ENCODE assay signal across 17 cellular contexts in the genomic region with DNA sequence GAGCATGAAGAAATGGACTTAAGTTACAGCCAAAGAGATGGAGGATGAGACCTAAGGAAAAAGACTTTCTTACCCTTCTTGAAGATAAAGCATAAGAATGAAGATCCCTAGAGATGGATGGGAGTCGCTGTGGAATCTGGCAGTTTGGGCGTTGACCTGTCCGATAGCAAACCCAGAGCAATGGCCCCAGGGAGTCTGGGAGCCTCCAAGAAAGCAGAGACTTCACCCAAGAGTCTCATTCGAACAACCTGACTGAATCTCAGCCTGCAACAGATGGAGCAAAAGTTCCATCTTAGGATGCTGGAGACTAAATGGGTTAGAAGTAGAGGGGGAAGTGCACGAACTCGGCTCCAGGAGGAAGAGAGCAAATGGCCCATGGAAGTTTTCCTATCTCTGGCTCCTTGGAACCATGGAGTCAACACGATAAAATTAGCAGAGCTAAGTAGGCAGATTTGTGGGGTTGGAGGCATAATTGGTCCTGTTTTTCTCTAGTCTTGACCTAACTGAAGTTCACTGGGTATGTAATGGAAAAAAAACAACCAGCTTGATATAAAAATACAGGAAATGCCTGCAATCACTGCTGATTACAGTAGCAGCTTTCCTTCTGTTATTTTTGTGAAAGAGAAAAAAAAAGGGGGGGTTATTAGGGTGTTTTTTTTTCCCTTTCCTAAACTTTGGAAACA.
DNase-seq lines count a peak whose midpoint lies in the region; ATAC-seq, FAIRE-seq and TF ChIP-seq lines count a peak whose summit lies in the region.
"Had no signal": no experiment of that assay in that cellular context is flagged by ENCODE, and none has a peak within 500 bp of the region (broad histone marks: within the 10 kb centered on the region; RNA-seq: fewer than 3 reads in every experiment).

No MANE protein-coding gene starts in this region.

- H3K27me3 Mint-ChIP-seq in osteocyte (ENCODE audit: unreplicated experiment): no peaks in the 10 kb centered on the region

- H3K27me3 ChIP-seq in liver (ENCODE audit: control insufficient read depth in 4 of 4, insufficient read depth in 4 of 4, low read length in 3 of 4) (no peaks in the 10 kb centered on the region), HepG2 (ENCODE audit: control insufficient read depth in 1 of 2, insufficient read depth in 2 of 2, low read length in 2 of 2) (no peaks in the 10 kb centered on the region), heart left ventricle (no peaks in the 10 kb centered on the region)
- H3K27me3 ChIP-seq: stomach had no signal

- H3K4me3 Mint-ChIP-seq in osteocyte (ENCODE audit: unreplicated experiment): no peak overlapping the region
- H3K4me3 Mint-ChIP-seq: T-helper 1 cell treated with Interleukin-12 subunit alpha and Interleukin-12 subunit beta and Interleukin-4 antibody, amounts not matched to agents 30 μg/mL and 1 μg/mL, for 36 hours had no signal

- intact Hi-C loops in HepG2 (cut with micrococcal nuclease; ENCODE audit: unreplicated experiment): no loop called here
- intact Hi-C loops in heart left ventricle (cut with DNase I): loop anchor here in 3 of 10 donors (2.0 to 10.0 kb wide), 4 partner anchors 51 to 178 kb away; partner anchors contain the start of gene EPAS1 (in 1 of the 3)

- ATAC-seq in HepG2 (no peak), heart left ventricle (peak; percentile 61 to 84 (median 62)), GM21717 (IDR thresholded peaks at IDR 0.05; ENCODE audit: unreplicated experiment) (no peak), HG02798 (IDR thresholded peaks at IDR 0.05; ENCODE audit: poor library complexity, unreplicated experiment) (no peak)
- ATAC-seq: K562 had no signal

- H2AFZ ChIP-seq in HepG2 (ENCODE audit: low read length): no peak overlapping the region
- H2AFZ ChIP-seq: PC-9 had no signal

- no peak for TF ChIP-seq CTCF in liver (IDR thresholded peaks at IDR 0.05; ENCODE audit: low read depth, low read length, missing input control)
- no peak for TF ChIP-seq CTCF in HepG2 (CRISPR knock-in tag; IDR thresholded peaks at IDR 0.05)
- peak in 2 of 12 donors; percentile 17 to 24 for TF ChIP-seq CTCF in heart left ventricle (IDR thresholded peaks at IDR 0.05)
- no peak for TF ChIP-seq CTCF in osteocyte (IDR thresholded peaks at IDR 0.05)
- TF ChIP-seq CTCF in GM20000 (IDR thresholded peaks at IDR 0.05; ENCODE audit: extremely low read depth, missing control alignments): no peak

- no peaks in the 10 kb centered on the region for H3K36me3 Mint-ChIP-seq in osteocyte (ENCODE audit: unreplicated experiment)

- H3K36me3 ChIP-seq in liver (ENCODE audit: control insufficient read depth in 4 of 4, insufficient read depth in 3 of 4, low read depth in 1 of 4, low read length in 3 of 4) (no peaks in the 10 kb centered on the region), HepG2 (replicated peaks in 1 of 2; ENCODE audit: control insufficient read depth in 1 of 2, insufficient read depth in 2 of 2, low read length in 2 of 2) (no peaks in the 10 kb centered on the region), heart left ventricle (no peaks in the 10 kb centered on the region)
- H3K36me3 ChIP-seq: stomach had no signal

- H3K9me3 ChIP-seq in liver (ENCODE audit: control insufficient read depth in 4 of 4, low read length in 3 of 4) (no peaks in the 10 kb centered on the region), HepG2 (ENCODE audit: low read length) (no peaks in the 10 kb centered on the region), heart left ventricle (no peaks in the 10 kb centered on the region)
- H3K9me3 ChIP-seq: stomach had no signal

- DNase-seq in HepG2 (ENCODE audit: low spot score) (no peak), heart left ventricle (peak in 2 of 5 donors; percentile 43 to 47), osteocyte (ENCODE audit: extremely low spot score, unreplicated experiment) (no peak), DMS114 treated with DMSO at 0.1 percent for 48 hours (lab: John Stamatoyannopoulos, UW; ENCODE audit: unreplicated experiment) (no peak), GM20000 (ENCODE audit: low spot score) (no peak)
- DNase-seq: activated CD4-positive, alpha-beta T cell treated with anti-CD3 and anti-CD28 coated beads, Interleukin-2, amount 50 U/mL, for 48 hours; NCI-H1417 treated with DMSO at 0.1 percent for 48 hours; NCI-H446; PC-9; stomach had no signal

- no peaks in the 10 kb centered on the region for H3K79me2 ChIP-seq in HepG2 (ENCODE audit: insufficient read depth, low read length)

- no peak for FAIRE-seq in HepG2 (lab: Jason Lieb, UNC)
- FAIRE-seq: A204.1, endometrium, K562 had no signal

- in situ Hi-C loops in HepG2 (cut with HindIII; ENCODE audit: extremely low pct_ligation_motif_present, low pct_unique_long_range_greater_than_20kb): no loop called here

- H3K27ac ChIP-seq in liver (ENCODE audit: low read depth in 1 of 2, low read length in 2 of 2) (peak overlapping the region; percentile 46 to 59), HepG2 (ENCODE audit: extremely low read length, insufficient read depth, low read length) (no peak overlapping the region), heart left ventricle (peak overlapping the region; percentile 62 to 90 (median 78))

- H3K27ac Mint-ChIP-seq in osteocyte (ENCODE audit: unreplicated experiment): peak overlapping the region; percentile 71
- H3K27ac Mint-ChIP-seq: T-helper 1 cell treated with Interleukin-12 subunit alpha and Interleukin-12 subunit beta and Interleukin-4 antibody, amounts not matched to agents 30 μg/mL and 1 μg/mL, for 36 hours had no signal

- WGBS in liver: 83% methylated on average over 7 of the region's 7 CpGs
- 90% methylated on average over 7 of the region's 7 CpGs for WGBS in HepG2 (ENCODE audit: low lambda C conversion rate)
- 47 to 58% (median 47%) methylated on average over 7 of the region's 7 CpGs for WGBS in heart left ventricle, 4 donors

- no peak for TF ChIP-seq POLR2A in HepG2 (IDR thresholded peaks at IDR 0.05; ENCODE audit: insufficient read depth in 1 of 2, low read depth in 2 of 2, low read length in 2 of 2)
- TF ChIP-seq POLR2A in heart left ventricle (IDR thresholded peaks at IDR 0.05): no peak

- no peaks in the 10 kb centered on the region for H4K20me1 ChIP-seq in HepG2 (ENCODE audit: insufficient read depth, low read length)

- H3K4me2 ChIP-seq in HepG2 (ENCODE audit: low read depth, low read length): no peak overlapping the region
- H3K4me2 ChIP-seq: PC-9 had no signal

- H3K4me1 ChIP-seq in liver (ENCODE audit: control insufficient read depth in 4 of 4, insufficient read depth in 4 of 4, low read length in 3 of 4) (peaks cover 0 to 3% (median 0%) of the 10 kb centered on the region in 4 donors), HepG2 (ENCODE audit: insufficient read depth, low read length) (peaks cover 18% of the 10 kb centered on the region), heart left ventricle (peaks cover 4 to 78% (median 63%) of the 10 kb centered on the region in 12 donors)

- no peaks in the 10 kb centered on the region for H3K9me3 Mint-ChIP-seq in osteocyte (ENCODE audit: unreplicated experiment)
- H3K9me3 Mint-ChIP-seq: T-helper 1 cell treated with Interleukin-12 subunit alpha and Interleukin-12 subunit beta and Interleukin-4 antibody, amounts not matched to agents 30 μg/mL and 1 μg/mL, for 36 hours had no signal

- no TSS peak for BruUV-seq in HepG2 (replicated peaks; lab: Mats Ljungman, UMichigan)

- H3K4me1 Mint-ChIP-seq in osteocyte (ENCODE audit: unreplicated experiment): peaks cover 31% of the 10 kb centered on the region

- CTCF ChIA-PET in HepG2 (lab: Yijun Ruan, JAX; ENCODE audit: low intra/inter-chr PET ratio, low total read pairs): no interaction called here

- H3K4me3 ChIP-seq in liver (ENCODE audit: low read depth in 1 of 3, low read length in 3 of 3) (no peak overlapping the region), HepG2 (replicated peaks in 1 of 3; ENCODE audit: insufficient read depth in 1 of 3, low read depth in 2 of 3, low read length in 3 of 3) (no peak overlapping the region), heart left ventricle (peak overlapping the region in 1 of 12 donors; percentile 1)
- H3K4me3 ChIP-seq: K562, PC-9, stomach had no signal

- TF ChIP-seq EP300 in HepG2 (IDR thresholded peaks at IDR 0.05; ENCODE audit: low read depth in 2 of 2, low read length in 2 of 2) (no peak), HepG2 (CRISPR knock-in tag; IDR thresholded peaks at IDR 0.05; ENCODE audit: borderline replicate concordance) (no peak)

- TF ChIP-seq RAD21 in liver (IDR thresholded peaks at IDR 0.05) (peak; percentile 51 to 56), HepG2 (CRISPR knock-in tag; IDR thresholded peaks at IDR 0.05) (no peak)

- POLR2A ChIA-PET in HepG2 (lab: Yijun Ruan, JAX): no interaction called here

- H3K9ac ChIP-seq in liver (ENCODE audit: low read depth in 1 of 2, low read length in 2 of 2) (no peak overlapping the region), HepG2 (ENCODE audit: insufficient read depth, low read depth, low read length) (no peak overlapping the region)

TF ChIP-seq in liver, 16 proteins besides CTCF, POLR2A, EP300 and RAD21 (continues in another document):
- peak; percentile 61 to 64 for TF ChIP-seq RXRA (IDR thresholded peaks at IDR 0.05)

TF ChIP-seq in HepG2, 621 proteins besides CTCF, POLR2A, EP300 and RAD21:
- TF ChIP-seq, protein P1, sequence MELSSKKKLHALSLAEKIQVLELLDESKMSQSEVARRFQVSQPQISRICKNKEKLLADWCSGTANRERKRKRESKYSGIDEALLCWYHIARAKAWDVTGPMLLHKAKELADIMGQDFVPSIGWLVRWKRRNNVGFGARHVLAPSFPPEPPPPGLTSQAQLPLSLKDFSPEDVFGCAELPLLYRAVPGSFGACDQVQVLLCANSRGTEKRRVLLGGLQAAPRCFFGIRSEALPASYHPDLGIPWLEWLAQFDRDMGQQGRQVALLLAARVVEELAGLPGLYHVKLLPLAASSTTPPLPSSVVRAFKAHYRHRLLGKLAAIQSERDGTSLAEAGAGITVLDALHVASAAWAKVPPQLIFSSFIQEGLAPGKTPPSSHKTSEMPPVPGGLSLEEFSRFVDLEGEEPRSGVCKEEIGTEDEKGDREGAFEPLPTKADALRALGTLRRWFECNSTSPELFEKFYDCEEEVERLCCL (CRISPR knock-in tag; IDR thresholded peaks at IDR 0.05; ENCODE audit: borderline replicate concordance): no peak

Comparison
In these comparisons a context has a peak if more than half of its experiments do, and no peak if none do; other contexts are left out.
1. ATAC-seq: peak in heart left ventricle (4 of 4); none in HepG2 (single experiment), GM21717 (single experiment) and HG02798 (single experiment).